8 cellular contexts compared by ENCODE assay signal in the genomic region with DNA sequence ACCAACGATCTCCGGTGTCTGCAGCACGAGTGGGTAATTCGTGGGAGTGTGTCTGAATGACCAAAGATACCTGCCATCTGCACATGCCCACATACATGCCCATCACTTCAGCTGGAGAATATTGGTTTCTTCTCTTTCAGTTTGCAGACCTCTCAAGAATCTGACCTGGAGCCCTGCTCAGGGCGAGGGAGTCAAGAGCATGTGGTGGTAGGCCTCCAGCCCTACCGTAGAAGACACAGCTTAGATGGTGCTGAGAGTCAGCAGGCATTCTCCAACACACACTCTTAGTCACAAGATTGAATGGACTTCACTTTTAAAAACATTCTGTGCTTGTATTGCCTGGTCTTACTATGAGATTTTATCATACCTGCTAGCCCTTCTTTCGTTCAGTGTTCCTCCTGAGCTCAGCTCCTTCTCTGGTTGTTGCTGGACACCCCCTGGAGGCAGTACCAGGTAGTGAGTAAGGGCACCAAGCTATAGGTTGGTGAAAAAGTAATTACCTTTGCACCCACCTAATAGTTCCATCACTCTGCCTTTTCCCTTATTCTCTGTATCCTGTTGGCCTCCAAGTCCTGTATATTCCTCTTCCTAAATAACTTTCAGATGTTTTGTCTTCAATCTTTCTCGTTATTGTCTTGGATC.
A peak's percentile ranks its signal among the peaks of the same experiment; 100 is the strongest.
DNase-seq lines count a peak whose midpoint lies in the region; ATAC-seq and TF ChIP-seq lines count a peak whose summit lies in the region.

No MANE protein-coding gene starts in this region.

- no peaks in the 10 kb centered on the region for H3K9me3 Mint-ChIP-seq in activated CD4-positive, alpha-beta memory T cell treated with anti-CD3 and anti-CD28 coated beads, Interleukin-2, amount 10 ng/mL, durations not matched to agents 7 days and 5 days

- CTCF ChIA-PET in activated CD4-positive, alpha-beta memory T cell treated with anti-CD3 and anti-CD28 coated beads, Interleukin-2, amount 10 ng/mL, durations not matched to agents 7 days and 5 days (lab: Charles Lee): interaction anchor here (0.7 to 1.2 kb wide), 2 partner anchors 308 to 436 kb away, joined by 3 to 14 read pairs; no protein-coding TSS in a partner anchor

- H3K27me3 Mint-ChIP-seq in activated CD4-positive, alpha-beta memory T cell treated with anti-CD3 and anti-CD28 coated beads, Interleukin-2, amount 10 ng/mL, durations not matched to agents 7 days and 5 days: no peaks in the 10 kb centered on the region

- no peaks in the 10 kb centered on the region for H3K4me1 Mint-ChIP-seq in activated CD4-positive, alpha-beta memory T cell treated with anti-CD3 and anti-CD28 coated beads, Interleukin-2, amount 10 ng/mL, durations not matched to agents 7 days and 5 days

- peak; percentile 80 to 91 (median 85) for ATAC-seq in right lobe of liver

- in situ Hi-C loops in HAP-1 (cut with MboI; ENCODE audit: low sequenced_read_pairs): loop anchor here (25.0 kb wide), 1 partner anchor 437 kb away; no protein-coding TSS in a partner anchor

- H3K4me3 Mint-ChIP-seq in activated CD4-positive, alpha-beta memory T cell treated with anti-CD3 and anti-CD28 coated beads, Interleukin-2, amount 10 ng/mL, durations not matched to agents 7 days and 5 days: no peak overlapping the region

- DNase-seq in D341Med (ENCODE audit: low spot score) (peak; percentile 44), HAP-1 (ENCODE audit: low spot score in 2 of 2) (peak; percentile 21 to 62), adrenal gland (peak in 4 of 7 donors; percentile 17 to 40 (median 28)), right lobe of liver (peak in 2 of 3 donors; percentile 30 to 63), cerebellum (ENCODE audit: low spot score) (no peak), LoVo (ENCODE audit: low spot score) (no peak), NCI-H446 treated with DMSO at 0.1 percent for 48 hours (lab: John Stamatoyannopoulos, UW) (no peak)
- no peak for DNase-seq in activated CD4-positive, alpha-beta memory T cell treated with anti-CD3 and anti-CD28 coated beads, Interleukin-2, amount 10 ng/mL, durations not matched to agents 7 days and 5 days

- 75 to 81% (median 78%) methylated on average over 4 to 8 of the region's 8 CpGs for WGBS in adrenal gland, 4 donors
- WGBS in right lobe of liver (ENCODE audit: insufficient coverage, low coverage, low lambda C conversion rate, missing lambda C conversion rate): 63% methylated on average over 8 of the region's 8 CpGs

- TF ChIP-seq CTCF in adrenal gland (IDR thresholded peaks at IDR 0.05): peak; percentile 18 to 58 (median 48)
- TF ChIP-seq CTCF in right lobe of liver (IDR thresholded peaks at IDR 0.05): peak; percentile 55 to 78 (median 73)

- intact Hi-C loops in adrenal gland (cut with DNase I) (loop anchor here in 1 of 2 donors (5.0 to 10.0 kb wide), 2 partner anchors 227 to 440 kb away; no protein-coding TSS in a partner anchor), right lobe of liver (cut with DNase I) (loop anchor here in 1 of 2 donors (10.0 kb wide), 1 partner anchor 230 kb away; no protein-coding TSS in a partner anchor)

- peaks cover 7% of the 10 kb centered on the region; the same call in 1 of the 2 replicates for H3K4me1 ChIP-seq in HAP-1
- no peaks in the 10 kb centered on the region for H3K4me1 ChIP-seq in adrenal gland (replicated peaks in 1 of 2)
- H3K4me1 ChIP-seq in right lobe of liver: no peaks in the 10 kb centered on the region

- TF ChIP-seq POLR2A in adrenal gland (IDR thresholded peaks at IDR 0.05): no peak
- no peak for TF ChIP-seq POLR2A in right lobe of liver (IDR thresholded peaks at IDR 0.05)

- no peaks in the 10 kb centered on the region for H3K9me3 ChIP-seq in HAP-1
- H3K9me3 ChIP-seq in adrenal gland (replicated peaks in 1 of 3): no peaks in the 10 kb centered on the region
- no peaks in the 10 kb centered on the region for H3K9me3 ChIP-seq in right lobe of liver

- no peaks in the 10 kb centered on the region for H3K36me3 ChIP-seq in HAP-1 (replicated peaks)
- H3K36me3 ChIP-seq in adrenal gland (replicated peaks in 1 of 2): no peaks in the 10 kb centered on the region
- H3K36me3 ChIP-seq in right lobe of liver: no peaks in the 10 kb centered on the region

- H3K27me3 ChIP-seq in HAP-1 (ENCODE audit: low read depth) (peaks cover 2% of the 10 kb centered on the region; the same call in 1 of the 2 replicates), adrenal gland (no peaks in the 10 kb centered on the region), right lobe of liver (no peaks in the 10 kb centered on the region)

- no peak overlapping the region for H3K27ac ChIP-seq in adrenal gland
- no peak overlapping the region for H3K27ac ChIP-seq in right lobe of liver

- H3K27ac Mint-ChIP-seq in activated CD4-positive, alpha-beta memory T cell treated with anti-CD3 and anti-CD28 coated beads, Interleukin-2, amount 10 ng/mL, durations not matched to agents 7 days and 5 days: no peak overlapping the region

- H3K4me3 ChIP-seq in HAP-1 (no peak overlapping the region), adrenal gland (no peak overlapping the region), right lobe of liver (no peak overlapping the region)

- POLR2A ChIA-PET in activated CD4-positive, alpha-beta memory T cell treated with anti-CD3 and anti-CD28 coated beads, Interleukin-2, amount 10 ng/mL, durations not matched to agents 7 days and 5 days (lab: Charles Lee): no interaction called here

- no peaks in the 10 kb centered on the region for H3K36me3 Mint-ChIP-seq in activated CD4-positive, alpha-beta memory T cell treated with anti-CD3 and anti-CD28 coated beads, Interleukin-2, amount 10 ng/mL, durations not matched to agents 7 days and 5 days (ENCODE audit: low read depth)

Comparison
In these comparisons a context has a peak if more than half of its experiments do, and no peak if none do; other contexts are left out.
1. DNase-seq: peak in D341Med (single experiment), HAP-1 (2 of 2), adrenal gland (4 of 7) and right lobe of liver (2 of 3); none in cerebellum (single experiment), LoVo (single experiment), NCI-H446 treated with DMSO at 0.1 percent for 48 hours (single experiment) and activated CD4-positive, alpha-beta memory T cell treated with anti-CD3 and anti-CD28 coated beads, Interleukin-2, amount 10 ng/mL, durations not matched to agents 7 days and 5 days (single experiment).